In genomic region chr2:200430017-200430416, GRCh38 we compare ENCODE assay signal across 22 cellular contexts.
DNase-seq lines count a peak whose midpoint lies in the region; ATAC-seq, FAIRE-seq and TF ChIP-seq lines count a peak whose summit lies in the region.
"Had no signal": no experiment of that assay in that cellular context is flagged by ENCODE, and none has a peak within 500 bp of the region (broad histone marks: within the 10 kb centered on the region; RNA-seq: fewer than 3 reads in every experiment).

No MANE protein-coding gene starts in this region.

- H3F3A ChIP-seq in GM23248 (ENCODE audit: insufficient read depth) = peaks cover 40% of the 10 kb centered on the region

- H3K9me3 ChIP-seq in GM23248 (ENCODE audit: low read depth) = no peaks in the 10 kb centered on the region
- H3K9me3 ChIP-seq in adipocyte (ENCODE audit: control insufficient read depth, low read length) = no peaks in the 10 kb centered on the region
- no peaks in the 10 kb centered on the region for H3K9me3 ChIP-seq in prostate gland
- H3K9me3 ChIP-seq: BLaER1 treated with 17β-estradiol and CSF1 and Interleukin-3, amounts not matched to agents 10 nM and 100 nM; SJSA1 had no signal

- H3K4me1 ChIP-seq in GM23248 (ENCODE audit: insufficient read depth) = peaks cover 38% of the 10 kb centered on the region
- peaks cover 5% of the 10 kb centered on the region for H3K4me1 ChIP-seq in adipocyte (ENCODE audit: control insufficient read depth, insufficient read depth, low read length)
- H3K4me1 ChIP-seq in prostate gland (replicated peaks) = no peaks in the 10 kb centered on the region
- H3K4me1 ChIP-seq: BLaER1 treated with 17β-estradiol and CSF1 and Interleukin-3, amounts not matched to agents 10 nM and 100 nM; SJSA1 had no signal

- H3K27me3 ChIP-seq in GM23248 (replicated peaks; ENCODE audit: insufficient read depth) (no peaks in the 10 kb centered on the region), adipocyte (replicated peaks; ENCODE audit: control insufficient read depth, insufficient read depth, low read length) (no peaks in the 10 kb centered on the region), prostate gland (replicated peaks; ENCODE audit: insufficient read depth) (no peaks in the 10 kb centered on the region)
- H3K27me3 ChIP-seq: BLaER1 treated with 17β-estradiol and CSF1 and Interleukin-3, amounts not matched to agents 10 nM and 100 nM; SJSA1 had no signal

- no peaks in the 10 kb centered on the region for H3K9me2 ChIP-seq in GM23248 (ENCODE audit: insufficient read depth)

- no peaks in the 10 kb centered on the region for H4K20me1 ChIP-seq in GM23248 (ENCODE audit: insufficient read depth)
- H4K20me1 ChIP-seq: BLaER1 treated with 17β-estradiol and CSF1 and Interleukin-3, amounts not matched to agents 10 nM and 100 nM had no signal

- TF ChIP-seq CTCF in foreskin fibroblast (IDR thresholded peaks at IDR 0.05; ENCODE audit: low read depth, low read length) = no peak
- TF ChIP-seq CTCF in prostate gland (IDR thresholded peaks at IDR 0.05) = no peak

- WGBS in GM23248 (ENCODE audit: low coverage in 1 of 2, low lambda C conversion rate in 2 of 2, missing lambda C conversion rate in 2 of 2), 2 experiments = 13 to 18% methylated on average over 1 of the region's 1 CpG
- 51% methylated on average over 1 of the region's 1 CpG for WGBS in prostate gland

- H3K9ac ChIP-seq in GM23248 = no peak overlapping the region
- H3K9ac ChIP-seq in adipocyte (ENCODE audit: low read length) = no peak overlapping the region
- H3K9ac ChIP-seq: BLaER1 treated with 17β-estradiol and CSF1 and Interleukin-3, amounts not matched to agents 10 nM and 100 nM; KMS-11 had no signal

- H3K79me2 ChIP-seq in GM23248 (ENCODE audit: insufficient read depth) = peaks cover 4% of the 10 kb centered on the region; the same call in 1 of the 2 replicates

- no peak overlapping the region for H3K4me3 ChIP-seq in GM23248
- no peak overlapping the region for H3K4me3 ChIP-seq in adipocyte (ENCODE audit: low read length)
- H3K4me3 ChIP-seq in foreskin fibroblast (ENCODE audit: low read depth in 1 of 2, low read length in 2 of 2) = no peak overlapping the region
- H3K4me3 ChIP-seq in prostate gland = no peak overlapping the region
- H3K4me3 ChIP-seq: BLaER1 treated with 17β-estradiol and CSF1 and Interleukin-3, amounts not matched to agents 10 nM and 100 nM; SJSA1 had no signal

- H3K36me3 ChIP-seq in GM23248 (ENCODE audit: low read depth) (0 out of 2 replicates have a peak, but pooled peaks cover 10% of the 10 kb centered on the region), adipocyte (ENCODE audit: control insufficient read depth, insufficient read depth, low read length, severe bottlenecking) (peaks cover 20% of the 10 kb centered on the region), prostate gland (no peaks in the 10 kb centered on the region)

- ATAC-seq in GM18502 (IDR thresholded peaks at IDR 0.05; ENCODE audit: poor library complexity, unreplicated experiment) = no peak
- ATAC-seq: CD8-positive, alpha-beta T cell had no signal

- DNase-seq in GM23248 (peak; percentile 34), adipocyte (ENCODE audit: low read depth) (peak; percentile 27), foreskin fibroblast (peak; percentile 52 to 74), occipital lobe (lab: John Stamatoyannopoulos, UW) (no peak), germinal center (ENCODE audit: low spot score) (no peak), prostate gland (ENCODE audit: low spot score) (no peak)
- DNase-seq: CD8-positive, alpha-beta T cell; DMS79 treated with DMSO at 0.1 percent for 48 hours; H7; HFFc6; MV-4-11; NCI-H1417; NCI-H187; NCI-H2107; NCI-H510A; NCI-H82 had no signal

- in situ Hi-C loops in GM23248 (cut with MboI) = no loop called here

- TF ChIP-seq POLR2A in prostate gland (IDR thresholded peaks at IDR 0.05) = no peak

- FAIRE-seq in A204.1 (lab: Jason Lieb, UNC) = peak; percentile 3

- intact Hi-C loops in prostate gland (cut with DNase I) = no loop called here

- H3K4me2 ChIP-seq in GM23248 (ENCODE audit: unreplicated experiment) = no peak overlapping the region
- H3K4me2 ChIP-seq: BLaER1 treated with 17β-estradiol and CSF1 and Interleukin-3, amounts not matched to agents 10 nM and 100 nM; KMS-11 had no signal

- H2AFZ ChIP-seq in GM23248 = no peak overlapping the region

- H3K27ac ChIP-seq in GM23248 (peak overlapping the region; percentile 0; the same call in 1 of the 2 replicates), prostate gland (no peak overlapping the region)
- H3K27ac ChIP-seq: 22Rv1; BLaER1 treated with 17β-estradiol and CSF1 and Interleukin-3, amounts not matched to agents 10 nM and 100 nM; KMS-11; SJSA1 had no signal

Comparison
In these comparisons a context has a peak if more than half of its experiments do, and no peak if none do; other contexts are left out.
1. DNase-seq: peak in GM23248 (single experiment), adipocyte (single experiment) and foreskin fibroblast (2 of 2); none in occipital lobe (single experiment), germinal center (single experiment) and prostate gland (single experiment).